32 cellular contexts compared by ENCODE assay signal in genomic region chr12:5076761-5077160, GRCh38. TPM values are rescaled to one million over a fixed set of nuclear protein-coding genes. Genes with fewer than 3 reads are reported as not detected.
A peak's percentile ranks its signal among the peaks of the same experiment; 100 is the strongest.
DNase-seq lines count a peak whose midpoint lies in the region; ATAC-seq, FAIRE-seq and TF ChIP-seq lines count a peak whose summit lies in the region.
"Had no signal": no experiment of that assay in that cellular context is flagged by ENCODE, and none has a peak within 500 bp of the region (broad histone marks: within the 10 kb centered on the region; RNA-seq: fewer than 3 reads in every experiment).

No MANE protein-coding gene starts in this region.

- H3K4me1 ChIP-seq in left ventricle myocardium inferior (peaks cover 36% of the 10 kb centered on the region), left lung (no peaks in the 10 kb centered on the region)
- H3K4me1 ChIP-seq: BLaER1, foreskin keratinocyte, upper lobe of left lung had no signal

- intact Hi-C loops in left ventricle myocardium inferior (cut with micrococcal nuclease) = no loop called here
- intact Hi-C loops in left lung (cut with DNase I) = no loop called here

- H3K4me3 ChIP-seq in left ventricle myocardium inferior (no peak overlapping the region), left lung (no peak overlapping the region)
- H3K4me3 ChIP-seq: BLaER1, esophagus muscularis mucosa, hepatocyte, skin epidermis, upper lobe of left lung had no signal

- TF ChIP-seq CTCF in left ventricle myocardium inferior (IDR thresholded peaks at IDR 0.05; ENCODE audit: borderline replicate concordance) = no peak
- no peak for TF ChIP-seq CTCF in left lung (IDR thresholded peaks at IDR 0.05)

- no peaks in the 10 kb centered on the region for H3K27me3 ChIP-seq in left ventricle myocardium inferior (ENCODE audit: low read depth)
- H3K27me3 ChIP-seq in left lung = peaks cover 0 to 18% of the 10 kb centered on the region in 2 donors
- H3K27me3 ChIP-seq: BLaER1, esophagus muscularis mucosa, foreskin keratinocyte, upper lobe of left lung had no signal

- H3K27ac ChIP-seq in left ventricle myocardium inferior (replicated peaks) = peak overlapping the region; percentile 80
- no peak overlapping the region for H3K27ac ChIP-seq in left lung
- H3K27ac ChIP-seq: BLaER1, esophagus muscularis mucosa, foreskin keratinocyte, hepatocyte, skin epidermis, upper lobe of left lung had no signal

- no peaks in the 10 kb centered on the region for H3K36me3 ChIP-seq in left ventricle myocardium inferior
- H3K36me3 ChIP-seq in left lung = no peaks in the 10 kb centered on the region
- H3K36me3 ChIP-seq: BLaER1, esophagus muscularis mucosa, upper lobe of left lung had no signal

- ATAC-seq in left lung = no peak
- ATAC-seq: effector memory CD8-positive, alpha-beta T cell; foreskin keratinocyte; Panc1 had no signal

- no peaks in the 10 kb centered on the region for H3K9me3 ChIP-seq in left ventricle myocardium inferior (replicated peaks)
- H3K9me3 ChIP-seq in left lung = no peaks in the 10 kb centered on the region
- H3K9me3 ChIP-seq: BLaER1, esophagus muscularis mucosa, upper lobe of left lung had no signal

- DNase-seq in HTR-8/SVneo (ENCODE audit: insufficient read length, low spot score) (no peak), NCI-H2029 treated with DMSO at 0.1 percent for 48 hours (lab: John Stamatoyannopoulos, UW) (peak; percentile 36), left ventricle myocardium inferior (peak; percentile 48), renal cortical epithelial cell (ENCODE audit: low read depth) (peak; percentile 70), left lung (no peak), RCC 7860 (ENCODE audit: low spot score) (no peak), NCI-H2171 (lab: John Stamatoyannopoulos, UW) (no peak), GOT3 (lab: John Stamatoyannopoulos, UW) (no peak)
- DNase-seq: activated CD4-positive, alpha-beta T cell treated with anti-CD3 and anti-CD28 coated beads, Interleukin-2, amount 50 U/mL, for 1 hour; activated naive CD4-positive, alpha-beta T cell treated with anti-CD3 and anti-CD28 coated beads for 36 hours; amniotic stem cell; effector memory CD8-positive, alpha-beta T cell; foreskin keratinocyte; GF-D8; H7; NCI-H1105; NCI-H524; stimulated activated CD4-positive, alpha-beta T cell treated with anti-CD3 and anti-CD28 coated beads, Interleukin-1b, Interleukin-23, amount 100 ng/mL, for 48 hours; stimulated activated CD8-positive, alpha-beta memory T cell treated with anti-CD3 and anti-CD28 coated beads, Interleukin-4, amount 100 ng/mL, for 48 hours; SW 1271; T-helper 9 cell; upper lobe of left lung had no signal

- peak; percentile 31 for FAIRE-seq in HTR-8/SVneo (lab: Jason Lieb, UNC)
- no peak for FAIRE-seq in RCC 7860 (lab: Jason Lieb, UNC)
- FAIRE-seq: colon had no signal

RNA-seq across cellular contexts. Expression of gene KCNA5, which starts 33.1 kb away (rescaled TPM):
- 2.6 TPM for total RNA-seq in left ventricle myocardium inferior
- not detected in 2 replicates for total RNA-seq in renal cortical epithelial cell
- 1 to 10 TPM in 1 of 2 donors, under 1 TPM in 1; 0.50 to 1.7 TPM for total RNA-seq in left lung
- total RNA-seq: activated naive CD4-positive, alpha-beta T cell treated with anti-CD3 and anti-CD28 coated beads for 36 hours; bronchial epithelial cell; foreskin keratinocyte; M059J; myocyte; pulmonary artery endothelial cell had no signal

Comparison
In these comparisons a context has a peak if more than half of its experiments do, and no peak if none do; other contexts are left out.
1. DNase-seq: peak in NCI-H2029 treated with DMSO at 0.1 percent for 48 hours (single experiment), left ventricle myocardium inferior (single experiment) and renal cortical epithelial cell (single experiment); none in HTR-8/SVneo (single experiment), left lung (0 of 2), RCC 7860 (single experiment), NCI-H2171 (single experiment) and GOT3 (single experiment).